Comparison of ENCODE assay signal across 25 cellular contexts in the genomic region with DNA sequence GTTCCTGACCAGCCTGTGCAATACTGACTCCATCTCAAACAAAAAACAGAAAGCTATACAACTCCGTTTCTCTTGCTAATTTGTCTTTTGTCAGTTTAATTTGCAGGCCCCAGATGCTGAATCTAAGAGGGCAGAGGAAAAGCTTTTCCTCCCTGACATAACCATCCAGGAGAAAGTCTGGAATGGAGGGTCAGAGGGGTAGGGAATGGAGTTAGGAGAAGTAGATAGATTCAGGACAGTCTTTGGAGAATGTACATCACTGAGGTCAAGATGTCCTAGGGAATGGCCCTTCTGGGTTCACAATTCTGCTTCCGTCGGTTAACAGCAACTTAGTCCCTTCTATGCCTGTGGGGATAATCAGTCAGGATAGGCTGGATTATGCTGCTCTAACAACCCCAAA. TPM values are rescaled to one million over a fixed set of nuclear protein-coding genes. Genes with fewer than 3 reads are reported as not detected.
"Had no signal": no experiment of that assay in that cellular context is flagged by ENCODE, and none has a peak within 500 bp of the region (broad histone marks: within the 10 kb centered on the region; RNA-seq: fewer than 3 reads in every experiment).

No MANE protein-coding gene starts in this region.

- H3K36me3 ChIP-seq: colonic mucosa, vagina had no signal

- DNase-seq: colonic mucosa; dermis blood vessel endothelial cell; foreskin melanocyte; head of caudate nucleus; kidney; left cardiac atrium; left ventricle myocardium inferior; mesenchymal stem cell; midbrain; occipital lobe; psoas muscle; retina; spleen; stimulated activated CD4-positive, alpha-beta T cell treated with anti-CD3 and anti-CD28 coated beads, Interleukin-15, amount 100 ng/mL, for 24 hours; stimulated activated CD4-positive, alpha-beta T cell treated with anti-CD3 and anti-CD28 coated beads, Interleukin-1b, Interleukin-23, amount 100 ng/mL, for 48 hours; stimulated activated CD4-positive, alpha-beta T cell treated with anti-CD3 and anti-CD28 coated beads, Interleukin-4, amount 100 ng/mL, for 24 hours; tibial artery; upper lobe of left lung had no signal

- H3K4me3 Mint-ChIP-seq: natural killer cell treated with Interleukin-12 subunit alpha and Interleukin-12 subunit beta and Interleukin-15 and Interleukin-18, amount 100 ng/mL, for 72 hours; stimulated activated memory B cell treated with anti-CD40 and anti-IgM and Interleukin-4, amounts not matched to agents 10 μg/mL and 1 μg/mL and 100 μg/mL, for 72 hours; stimulated activated naive CD8-positive, alpha-beta T cell treated with anti-CD3 and anti-CD28 coated beads, Interleukin-15, Interleukin-2, amounts not matched to agents 100 ng/mL and 50 ng/mL, for 24 hours had no signal

- H3K27me3 Mint-ChIP-seq: natural killer cell treated with Interleukin-12 subunit alpha and Interleukin-12 subunit beta and Interleukin-15 and Interleukin-18, amount 100 ng/mL, for 72 hours; stimulated activated memory B cell treated with anti-CD40 and anti-IgM and Interleukin-4, amounts not matched to agents 10 μg/mL and 1 μg/mL and 100 μg/mL, for 72 hours; stimulated activated naive CD8-positive, alpha-beta T cell treated with anti-CD3 and anti-CD28 coated beads, Interleukin-15, Interleukin-2, amounts not matched to agents 100 ng/mL and 50 ng/mL, for 24 hours had no signal

- FAIRE-seq: kidney had no signal

- H3K27ac ChIP-seq: colonic mucosa, hepatocyte, left ventricle myocardium inferior, psoas muscle, spleen, tibial artery, upper lobe of left lung, vagina had no signal

- H3K4me2 ChIP-seq: hepatocyte had no signal

- H3K9me3 ChIP-seq: colonic mucosa, left ventricle myocardium inferior, psoas muscle, spleen, tibial artery, upper lobe of left lung, vagina had no signal

- H3K36me3 Mint-ChIP-seq: natural killer cell treated with Interleukin-12 subunit alpha and Interleukin-12 subunit beta and Interleukin-15 and Interleukin-18, amount 100 ng/mL, for 72 hours had no signal

- H3K27ac Mint-ChIP-seq: natural killer cell treated with Interleukin-12 subunit alpha and Interleukin-12 subunit beta and Interleukin-15 and Interleukin-18, amount 100 ng/mL, for 72 hours; stimulated activated memory B cell treated with anti-CD40 and anti-IgM and Interleukin-4, amounts not matched to agents 10 μg/mL and 1 μg/mL and 100 μg/mL, for 72 hours; stimulated activated naive CD8-positive, alpha-beta T cell treated with anti-CD3 and anti-CD28 coated beads, Interleukin-15, Interleukin-2, amounts not matched to agents 100 ng/mL and 50 ng/mL, for 24 hours had no signal

- H3K9me3 Mint-ChIP-seq: natural killer cell treated with Interleukin-12 subunit alpha and Interleukin-12 subunit beta and Interleukin-15 and Interleukin-18, amount 100 ng/mL, for 72 hours; stimulated activated memory B cell treated with anti-CD40 and anti-IgM and Interleukin-4, amounts not matched to agents 10 μg/mL and 1 μg/mL and 100 μg/mL, for 72 hours; stimulated activated naive CD8-positive, alpha-beta T cell treated with anti-CD3 and anti-CD28 coated beads, Interleukin-15, Interleukin-2, amounts not matched to agents 100 ng/mL and 50 ng/mL, for 24 hours had no signal

- H2AFZ ChIP-seq: hepatocyte had no signal

- ATAC-seq: left cardiac atrium; natural killer cell treated with Interleukin-12 subunit alpha and Interleukin-12 subunit beta and Interleukin-15 and Interleukin-18, amount 100 ng/mL, for 72 hours; psoas muscle; sciatic nerve; stimulated activated memory B cell treated with anti-CD40 and anti-IgM and Interleukin-4, amounts not matched to agents 10 μg/mL and 1 μg/mL and 100 μg/mL, for 72 hours had no signal

- H3K27me3 ChIP-seq: colonic mucosa, hepatocyte, tibial artery, upper lobe of left lung, vagina had no signal

- H3K4me3 ChIP-seq: colonic mucosa, hepatocyte, left ventricle myocardium inferior, lung, psoas muscle, spleen, tibial artery, upper lobe of left lung, vagina had no signal

RNA-seq across cellular contexts. Expression of a gene that starts 20.3 kb away (rescaled TPM):
- total RNA-seq: hepatocyte had no signal
